Comparison of ENCODE assay signal across 9 cellular contexts in the genomic region with DNA sequence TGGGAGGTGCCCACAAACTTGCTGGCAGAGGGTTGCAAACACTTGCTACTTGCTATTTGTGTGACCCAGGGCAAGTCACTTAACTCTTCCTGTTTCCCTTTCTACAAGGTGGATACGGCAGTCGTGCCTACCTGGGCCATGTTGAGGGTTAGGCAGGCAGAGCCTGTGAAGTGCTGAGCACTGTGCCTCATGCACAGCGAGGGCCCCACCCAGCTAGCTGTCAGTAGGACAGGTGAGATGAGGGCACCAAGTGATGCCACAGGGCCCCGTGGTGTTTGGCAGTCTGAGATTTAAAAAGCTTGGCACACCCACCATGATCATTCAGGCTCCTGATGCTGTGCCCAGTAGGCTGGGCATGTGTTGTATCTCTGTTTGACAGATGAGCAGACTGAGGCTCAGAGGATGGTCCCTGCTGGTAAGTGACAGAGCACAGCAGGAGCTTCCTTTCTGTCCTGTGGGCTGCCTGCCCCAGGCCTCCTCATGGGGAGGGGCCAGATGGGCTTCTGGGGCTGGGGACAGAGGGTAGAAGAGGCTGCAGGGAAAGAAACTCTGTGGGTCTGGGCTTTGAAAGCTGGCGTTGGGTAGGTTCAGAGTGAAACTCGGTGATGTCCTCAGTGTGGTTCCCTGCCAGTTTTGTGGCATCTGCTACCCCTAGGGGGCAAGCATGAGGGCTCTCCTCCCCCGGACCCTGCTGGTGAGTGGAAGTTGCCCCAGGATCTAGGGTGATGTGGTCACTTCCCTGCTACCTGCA. TPM values are rescaled to one million over a fixed set of nuclear protein-coding genes. Genes with fewer than 3 reads are reported as not detected.
A peak's percentile ranks its signal among the peaks of the same experiment; 100 is the strongest.
DNase-seq lines count a peak whose midpoint lies in the region; ATAC-seq and TF ChIP-seq lines count a peak whose summit lies in the region.
"Had no signal": no experiment of that assay in that cellular context is flagged by ENCODE, and none has a peak within 500 bp of the region (broad histone marks: within the 10 kb centered on the region; RNA-seq: fewer than 3 reads in every experiment).

No MANE protein-coding gene starts in this region.

- 60 to 69% methylated on average over 7 of the region's 7 CpGs for WGBS in GM23248 (ENCODE audit: low coverage in 1 of 2, low lambda C conversion rate in 2 of 2, missing lambda C conversion rate in 2 of 2), 2 experiments

- peaks cover 4% of the 10 kb centered on the region for H3K27me3 ChIP-seq in DND-41 (ENCODE audit: insufficient read depth, low read length, poor library complexity)
- H3K27me3 ChIP-seq in HL-60 (ENCODE audit: insufficient read depth, poor library complexity, severe bottlenecking) = peaks cover 6% of the 10 kb centered on the region
- H3K27me3 ChIP-seq in GM23248 (replicated peaks; ENCODE audit: insufficient read depth) = peaks cover 44% of the 10 kb centered on the region

- ATAC-seq in DND-41 (ENCODE audit: insufficient read depth, low read depth) = peak; percentile 50; the same call in 1 of the 3 replicates
- ATAC-seq in GM21529 (IDR thresholded peaks at IDR 0.05; ENCODE audit: unreplicated experiment) = no peak

- no peaks in the 10 kb centered on the region for H3F3A ChIP-seq in GM23248 (ENCODE audit: insufficient read depth)

- no peak overlapping the region for H3K9ac ChIP-seq in DND-41 (ENCODE audit: low read depth, low read length)
- no peak overlapping the region for H3K9ac ChIP-seq in GM23248

- CTCF ChIA-PET in RWPE1 (lab: Yijun Ruan, JAX) = interaction anchor here (1.8 kb wide), 1 partner anchor 10 kb away, joined by 5 read pairs; no protein-coding TSS in a partner anchor

- DNase-seq in DND-41 = no peak
- DNase-seq in HL-60 (ENCODE audit: low read depth in 1 of 2, low spot score in 1 of 2) = no peak
- peak; percentile 67 for DNase-seq in iPS-NIHi7 (ENCODE audit: extremely low spot score)
- DNase-seq in GM23248 = no peak
- no peak for DNase-seq in RWPE1 (ENCODE audit: low spot score)
- DNase-seq in NCI-H1417 (lab: John Stamatoyannopoulos, UW) = no peak
- DNase-seq: NCI-H2171 treated with DMSO at 0.1 percent for 48 hours had no signal

- in situ Hi-C loops in GM23248 (cut with MboI) = no loop called here

- POLR2A ChIA-PET in RWPE1 (lab: Yijun Ruan, JAX; ENCODE audit: low non-redundant PET) = no interaction called here

- no peak overlapping the region for H2AFZ ChIP-seq in DND-41 (ENCODE audit: low read depth, low read length)
- no peak overlapping the region for H2AFZ ChIP-seq in GM23248

- H3K9me3 ChIP-seq in DND-41 (ENCODE audit: insufficient read depth, low read length, severe bottlenecking) = no peaks in the 10 kb centered on the region
- no peaks in the 10 kb centered on the region for H3K9me3 ChIP-seq in GM23248 (ENCODE audit: low read depth)

- H3K9me2 ChIP-seq in GM23248 (ENCODE audit: insufficient read depth) = no peaks in the 10 kb centered on the region

- H3K4me2 ChIP-seq in DND-41 (ENCODE audit: insufficient read depth, low read length) (no peak overlapping the region), GM23248 (ENCODE audit: unreplicated experiment) (no peak overlapping the region)

- H3K79me2 ChIP-seq in DND-41 (ENCODE audit: insufficient read depth, low read length) (no peaks in the 10 kb centered on the region), GM23248 (ENCODE audit: insufficient read depth) (no peaks in the 10 kb centered on the region)

- H3K27ac ChIP-seq in DND-41 (ENCODE audit: low read length) = no peak overlapping the region
- no peak overlapping the region for H3K27ac ChIP-seq in HL-60 (replicated peaks)
- no peak overlapping the region for H3K27ac ChIP-seq in VCaP
- H3K27ac ChIP-seq in GM23248 = no peak overlapping the region
- H3K27ac ChIP-seq in RWPE1 = no peak overlapping the region

- H3K36me3 ChIP-seq in DND-41 (ENCODE audit: insufficient read depth, low read length) (no peaks in the 10 kb centered on the region), GM23248 (ENCODE audit: low read depth) (no peaks in the 10 kb centered on the region)

- TF ChIP-seq CTCF in DND-41 (IDR thresholded peaks at IDR 0.05; ENCODE audit: borderline replicate concordance, extremely low read depth, low read length, poor library complexity, severe bottlenecking) (peak; percentile 41), HL-60 (IDR thresholded peaks at IDR 0.05; ENCODE audit: insufficient read depth, low read length) (peak; percentile 27), VCaP (conservative IDR thresholded peaks at IDR 0.05) (peak; percentile 14; the same call in 1 of the 2 replicates), RWPE1 (conservative IDR thresholded peaks at IDR 0.05; ENCODE audit: low read depth) (no peak)

- no peaks in the 10 kb centered on the region for H3K4me1 ChIP-seq in DND-41 (ENCODE audit: insufficient read depth, low read length)
- no peaks in the 10 kb centered on the region for H3K4me1 ChIP-seq in GM23248 (ENCODE audit: insufficient read depth)

- H3K4me3 ChIP-seq in DND-41 (ENCODE audit: low read depth in 1 of 2, low read length in 2 of 2) (no peak overlapping the region), HL-60 (replicated peaks; ENCODE audit: insufficient read depth, low read length) (no peak overlapping the region), GM23248 (no peak overlapping the region)

- H4K20me1 ChIP-seq in DND-41 (ENCODE audit: insufficient read depth, low read length) (no peaks in the 10 kb centered on the region), GM23248 (ENCODE audit: insufficient read depth) (no peaks in the 10 kb centered on the region)

RNA-seq across cellular contexts. Expression of gene TSPAN18, which starts 59.3 kb away (rescaled TPM):
- 0.54 TPM in 1 of 2 replicates, not detected in the other for total RNA-seq in GM23248 (2014; rRNA removed; shearing (Covaris generic))
- 0.09 and 0.20 TPM in 2 replicates for polyA plus RNA-seq in GM23248 (2016; fragmentation: Nextera tagmentation; extraction: Ambion mirVana)
